12 cellular contexts compared by ENCODE assay signal in genomic region chr3:193452338-193452737, GRCh38.
DNase-seq lines count a peak whose midpoint lies in the region; ATAC-seq and TF ChIP-seq lines count a peak whose summit lies in the region.
"Had no signal": no experiment of that assay in that cellular context is flagged by ENCODE, and none has a peak within 500 bp of the region (broad histone marks: within the 10 kb centered on the region; RNA-seq: fewer than 3 reads in every experiment).

No MANE protein-coding gene starts in this region.

- H3K4me2 ChIP-seq in GM23338, result no peak overlapping the region

- intact Hi-C loops in transverse colon (cut with DNase I; ENCODE audit: low total_unique reads), result no loop called here

- H4K20me1 ChIP-seq in GM23338 (replicated peaks; ENCODE audit: insufficient read depth), result no peaks in the 10 kb centered on the region

- H3K27me3 ChIP-seq in GM23338 (ENCODE audit: insufficient read depth), result no peaks in the 10 kb centered on the region
- H3K27me3 ChIP-seq in transverse colon, result no peaks in the 10 kb centered on the region
- H3K27me3 ChIP-seq: suprapubic skin had no signal

- H3K4me1 ChIP-seq in GM23338 (ENCODE audit: insufficient read depth) (no peaks in the 10 kb centered on the region), transverse colon (no peaks in the 10 kb centered on the region)
- H3K4me1 ChIP-seq: suprapubic skin had no signal

- H3F3A ChIP-seq in GM23338 (replicated peaks; ENCODE audit: low read depth), result no peaks in the 10 kb centered on the region

- peak; percentile 61; the same call in 2 of the 3 replicates for ATAC-seq in GM23338
- ATAC-seq in GM18511 (IDR thresholded peaks at IDR 0.05; ENCODE audit: unreplicated experiment), result no peak
- no peak for ATAC-seq in activated T-cell treated with anti-CD3 and anti-CD28 coated beads, Interleukin-2, amount 50 U/mL, for 72 hours (replicated peaks in 1 of 2)
- ATAC-seq: activated CD8-positive, alpha-beta T cell treated with anti-CD3 and anti-CD28 coated beads for 36 hours had no signal

- no peaks in the 10 kb centered on the region; the same call in 2 of the 3 replicates for H3K36me3 Mint-ChIP-seq in GM23338 (ENCODE audit: low read depth)
- H3K36me3 Mint-ChIP-seq in activated T-cell treated with anti-CD3 and anti-CD28 coated beads, Interleukin-2, amount 50 U/mL, for 72 hours (ENCODE audit: insufficient read depth in 2 of 2), result no peaks in the 10 kb centered on the region

- H3K4me1 Mint-ChIP-seq in GM23338, result peaks cover 6% of the 10 kb centered on the region; the same call in 2 of the 3 replicates
- H3K4me1 Mint-ChIP-seq in activated T-cell treated with anti-CD3 and anti-CD28 coated beads, Interleukin-2, amount 50 U/mL, for 72 hours (ENCODE audit: low read depth), result no peaks in the 10 kb centered on the region

- peaks cover 2% of the 10 kb centered on the region for H3K27me3 Mint-ChIP-seq in GM23338 (ENCODE audit: insufficient read depth, low read depth, poor library complexity)
- no peaks in the 10 kb centered on the region for H3K27me3 Mint-ChIP-seq in activated T-cell treated with anti-CD3 and anti-CD28 coated beads, Interleukin-2, amount 50 U/mL, for 72 hours (ENCODE audit: low read depth)
- H3K27me3 Mint-ChIP-seq: activated CD8-positive, alpha-beta T cell treated with anti-CD3 and anti-CD28 coated beads for 36 hours had no signal

- no peak overlapping the region for H3K4me3 Mint-ChIP-seq in GM23338
- no peak overlapping the region for H3K4me3 Mint-ChIP-seq in activated T-cell treated with anti-CD3 and anti-CD28 coated beads, Interleukin-2, amount 50 U/mL, for 72 hours
- H3K4me3 Mint-ChIP-seq: activated CD8-positive, alpha-beta T cell treated with anti-CD3 and anti-CD28 coated beads for 36 hours had no signal

- DNase-seq in COLO829 (ENCODE audit: low spot score), result peak; percentile 26
- peak; percentile 53 for DNase-seq in GM23338 (ENCODE audit: low spot score)
- DNase-seq in RPMI7951 (ENCODE audit: low read depth), result peak; percentile 5
- DNase-seq in foreskin melanocyte, result peak; percentile 3
- no peak for DNase-seq in HCEC 1CT
- DNase-seq in transverse colon, result no peak
- no peak for DNase-seq in activated T-cell treated with anti-CD3 and anti-CD28 coated beads, Interleukin-2, amount 50 U/mL, for 72 hours
- DNase-seq: activated CD8-positive, alpha-beta T cell treated with anti-CD3 and anti-CD28 coated beads for 36 hours; KG1; SHP77 had no signal

- H3K9me2 ChIP-seq in GM23338 (ENCODE audit: insufficient read depth), result no peaks in the 10 kb centered on the region

- no peaks in the 10 kb centered on the region for H3K9me3 Mint-ChIP-seq in GM23338
- no peaks in the 10 kb centered on the region for H3K9me3 Mint-ChIP-seq in activated T-cell treated with anti-CD3 and anti-CD28 coated beads, Interleukin-2, amount 50 U/mL, for 72 hours
- H3K9me3 Mint-ChIP-seq: activated CD8-positive, alpha-beta T cell treated with anti-CD3 and anti-CD28 coated beads for 36 hours had no signal

- no peaks in the 10 kb centered on the region for H3K36me3 ChIP-seq in GM23338 (ENCODE audit: insufficient read depth)
- H3K36me3 ChIP-seq in transverse colon, result no peaks in the 10 kb centered on the region
- H3K36me3 ChIP-seq: suprapubic skin had no signal

- TF ChIP-seq POLR2A in transverse colon (IDR thresholded peaks at IDR 0.05), result no peak

- in situ Hi-C loops in transverse colon (cut with MboI; ENCODE audit: low pct_ligation_motif_present in 1 of 4, low pct_unique_long_range_greater_than_20kb in 1 of 4, low sequenced_read_pairs in 3 of 4), result loop anchor here in 1 of 4 donors (25.0 kb wide), 2 partner anchors 110 to 640 kb away; partner anchors contain the start of gene ATP13A4

- no peaks in the 10 kb centered on the region for H3K9me3 ChIP-seq in transverse colon
- H3K9me3 ChIP-seq: suprapubic skin had no signal

- peak overlapping the region; percentile 83; the same call in 1 of the 2 replicates for H2AFZ ChIP-seq in GM23338

- no peak for TF ChIP-seq EP300 in transverse colon (IDR thresholded peaks at IDR 0.05; ENCODE audit: low read depth)

- TF ChIP-seq CTCF in GM23338 (conservative IDR thresholded peaks at IDR 0.05; ENCODE audit: low read depth in 2 of 2) (peak; percentile 50 to 57), transverse colon (IDR thresholded peaks at IDR 0.05) (no peak)

- no peaks in the 10 kb centered on the region for H3K79me2 ChIP-seq in GM23338 (replicated peaks; ENCODE audit: insufficient read depth)

- H3K27ac ChIP-seq in GM23338 (ENCODE audit: low read depth) (no peak overlapping the region), transverse colon (no peak overlapping the region)
- H3K27ac ChIP-seq: suprapubic skin had no signal

- H3K4me3 ChIP-seq in GM23338 (no peak overlapping the region), transverse colon (no peak overlapping the region)
- H3K4me3 ChIP-seq: suprapubic skin had no signal

- H3K27ac Mint-ChIP-seq in GM23338, result no peak overlapping the region
- no peak overlapping the region for H3K27ac Mint-ChIP-seq in activated T-cell treated with anti-CD3 and anti-CD28 coated beads, Interleukin-2, amount 50 U/mL, for 72 hours
- H3K27ac Mint-ChIP-seq: activated CD8-positive, alpha-beta T cell treated with anti-CD3 and anti-CD28 coated beads for 36 hours had no signal

TF ChIP-seq in GM23338, 12 proteins besides CTCF, POLR2A, EP300 and RAD21 (continues in another document):
- TF ChIP-seq EZH2 (IDR thresholded peaks at IDR 0.05; ENCODE audit: low read depth, unreplicated experiment), result no peak
- no peak for TF ChIP-seq NANOG (IDR thresholded peaks at IDR 0.05; ENCODE audit: borderline replicate concordance)
- TF ChIP-seq REST (IDR thresholded peaks at IDR 0.05; ENCODE audit: unreplicated experiment), result no peak
- TF ChIP-seq JUNB (IDR thresholded peaks at IDR 0.05; ENCODE audit: unreplicated experiment), result no peak
- TF ChIP-seq ZNF331 (CRISPR knock-in tag; IDR thresholded peaks at IDR 0.05; ENCODE audit: low read depth), result no peak
- TF ChIP-seq STAT1 (IDR thresholded peaks at IDR 0.05; ENCODE audit: unreplicated experiment), result no peak
- TF ChIP-seq ZNF114 (CRISPR knock-in tag; IDR thresholded peaks at IDR 0.05), result no peak
- no peak for TF ChIP-seq EZH2phosphoT487 (IDR thresholded peaks at IDR 0.05; ENCODE audit: unreplicated experiment)
- no peak for TF ChIP-seq POLR2AphosphoS5 (IDR thresholded peaks at IDR 0.05; ENCODE audit: low read depth)

Comparison
In these comparisons a context has a peak if more than half of its experiments do, and no peak if none do; other contexts are left out.
1. DNase-seq: peak in COLO829 (single experiment), GM23338 (single experiment), RPMI7951 (single experiment) and foreskin melanocyte (single experiment); none in HCEC 1CT (single experiment), transverse colon (single experiment) and activated T-cell treated with anti-CD3 and anti-CD28 coated beads, Interleukin-2, amount 50 U/mL, for 72 hours (0 of 2).
2. CTCF ChIP-seq: peak in GM23338 (2 of 2); none in transverse colon (0 of 5).